In genomic region chr6:135521431-135521830, GRCh38 we compare ENCODE assay signal across 18 cellular contexts. TPM values are rescaled to one million over a fixed set of nuclear protein-coding genes. Genes with fewer than 3 reads are reported as not detected.
A peak's percentile ranks its signal among the peaks of the same experiment; 100 is the strongest.
DNase-seq lines count a peak whose midpoint lies in the region; ATAC-seq, FAIRE-seq and TF ChIP-seq lines count a peak whose summit lies in the region.
"Had no signal": no experiment of that assay in that cellular context is flagged by ENCODE, and none has a peak within 500 bp of the region (broad histone marks: within the 10 kb centered on the region; RNA-seq: fewer than 3 reads in every experiment).

No MANE protein-coding gene starts in this region.

- H3K4me3 ChIP-seq in A549 (no peak overlapping the region), astrocyte (ENCODE audit: insufficient read depth, low read depth, low read length) (no peak overlapping the region), mesenchymal stem cell (ENCODE audit: insufficient read depth in 1 of 2, low read depth in 1 of 2, low read length in 2 of 2) (no peak overlapping the region)

- H2BK12ac ChIP-seq in mesenchymal stem cell (ENCODE audit: low read length in 2 of 2) = peak overlapping the region in 1 of 2 experiments; percentile 54

- no peak overlapping the region for H2BK15ac ChIP-seq in mesenchymal stem cell (ENCODE audit: low read depth, poor library complexity, severe bottlenecking)

- H3K27ac Mint-ChIP-seq in astrocyte (ENCODE audit: unreplicated experiment) = peak overlapping the region; percentile 77
- H3K27ac Mint-ChIP-seq: B cell; CD4-positive, alpha-beta T cell had no signal

- POLR2A ChIA-PET in A549 (lab: Yijun Ruan, JAX) = no interaction called here

- no peaks in the 10 kb centered on the region for H3K27me3 Mint-ChIP-seq in astrocyte (ENCODE audit: low read depth, unreplicated experiment)
- H3K27me3 Mint-ChIP-seq: B cell; CD4-positive, alpha-beta T cell had no signal

- H3K4me2 ChIP-seq in A549 (peak overlapping the region; percentile 12; the same call in 1 of the 3 replicates), astrocyte (ENCODE audit: low read length) (no peak overlapping the region), mesenchymal stem cell (ENCODE audit: low read length, poor library complexity, severe bottlenecking) (no peak overlapping the region)

- 84% methylated on average over 1 of the region's 1 CpG for WGBS in A549 (ENCODE audit: missing lambda C conversion rate)
- whole genome bisulfite sequencing in mesenchymal stem cell = no CpG with 5 or more reads among the region's 1 CpG

- ATAC-seq in A549 = no peak
- no peak for ATAC-seq in GM18907 (IDR thresholded peaks at IDR 0.05; ENCODE audit: unreplicated experiment)
- no peak for ATAC-seq in HG02571 (IDR thresholded peaks at IDR 0.05; ENCODE audit: unreplicated experiment)
- ATAC-seq in sciatic nerve = no peak

- peaks cover 2% of the 10 kb centered on the region for H3K9me3 Mint-ChIP-seq in astrocyte (ENCODE audit: unreplicated experiment)
- H3K9me3 Mint-ChIP-seq: CD4-positive, alpha-beta T cell had no signal

- intact Hi-C loops in sciatic nerve (cut with DNase I) = no loop called here

- no peaks in the 10 kb centered on the region for H3K79me2 ChIP-seq in astrocyte (ENCODE audit: insufficient read depth, low read length)

- TF ChIP-seq CTCF in A549 (IDR thresholded peaks at IDR 0.05) (no peak), astrocyte (IDR thresholded peaks at IDR 0.05; ENCODE audit: insufficient read depth, low read depth, low read length) (no peak)

- H4K20me1 ChIP-seq in astrocyte (ENCODE audit: insufficient read depth, low read length) = no peaks in the 10 kb centered on the region

- H3K9ac ChIP-seq in astrocyte (ENCODE audit: low read length) = no peak overlapping the region
- no peak overlapping the region for H3K9ac ChIP-seq in mesenchymal stem cell (ENCODE audit: low read length)

- no peak overlapping the region for H2BK120ac ChIP-seq in mesenchymal stem cell (ENCODE audit: low read depth, low read length)

- no peaks in the 10 kb centered on the region for H3K27me3 ChIP-seq in astrocyte (ENCODE audit: insufficient read depth, low read length)
- no peaks in the 10 kb centered on the region for H3K27me3 ChIP-seq in mesenchymal stem cell (ENCODE audit: control insufficient read depth in 1 of 2, insufficient read depth in 1 of 2, low read length in 2 of 2)

- peaks cover 23% of the 10 kb centered on the region for H3K4me1 ChIP-seq in A549
- peaks cover 6% of the 10 kb centered on the region for H3K4me1 ChIP-seq in astrocyte (ENCODE audit: insufficient read depth, low read length)
- H3K4me1 ChIP-seq in mesenchymal stem cell (ENCODE audit: control insufficient read depth, insufficient read depth, low read depth, low read length) = no peaks in the 10 kb centered on the region

- H2AK5ac ChIP-seq in mesenchymal stem cell (ENCODE audit: low read length, severe bottlenecking) = no peak overlapping the region

- H3K79me1 ChIP-seq in mesenchymal stem cell (replicated peaks; ENCODE audit: low read length, poor library complexity, severe bottlenecking) = no peaks in the 10 kb centered on the region

- H3K23ac ChIP-seq in mesenchymal stem cell (ENCODE audit: low read length in 2 of 2) = no peak overlapping the region

- no peak overlapping the region for H3K14ac ChIP-seq in mesenchymal stem cell (ENCODE audit: low read length in 2 of 2)

- CTCF ChIA-PET in A549 (lab: Yijun Ruan, JAX) = interaction anchor here (2.2 kb wide), 1 partner anchor 15 kb away, joined by 7 read pairs; no protein-coding TSS in a partner anchor

- FAIRE-seq in A549 (lab: Jason Lieb, UNC) (no peak), astrocyte (lab: Jason Lieb, UNC) (no peak)
- FAIRE-seq: A204.1 had no signal

- H3K36me3 ChIP-seq in astrocyte (ENCODE audit: insufficient read depth, low read length) (no peaks in the 10 kb centered on the region), mesenchymal stem cell (ENCODE audit: control insufficient read depth in 1 of 2, insufficient read depth in 2 of 2, low read depth in 1 of 2, low read length in 2 of 2) (no peaks in the 10 kb centered on the region)

- no peak overlapping the region for H4K91ac ChIP-seq in mesenchymal stem cell (ENCODE audit: low read length)

- DNase-seq in A549 (ENCODE audit: low read depth in 1 of 2, low spot score in 1 of 2) = no peak
- peak; percentile 67 for DNase-seq in ELR (ENCODE audit: low read depth)
- DNase-seq in astrocyte (ENCODE audit: low read depth) = no peak
- peak; percentile 56 for DNase-seq in mesenchymal stem cell
- no peak for DNase-seq in activated CD4-positive, CD25-positive, alpha-beta regulatory T cell treated with anti-CD3 and anti-CD28 coated beads, Interleukin-2, amount 50 U/mL, for 72 hours
- no peak for DNase-seq in sciatic nerve (ENCODE audit: low spot score)
- DNase-seq: Calu3; CD4-positive, alpha-beta T cell; DND-41; NCI-H1092 treated with DMSO at 0.1 percent for 48 hours; NCI-H1694 treated with DMSO at 0.1 percent for 48 hours; NCI-H345; NCI-H526 treated with DMSO at 0.1 percent for 48 hours; OCI-M1 had no signal

- H3K27ac ChIP-seq in A549 = peak overlapping the region in 1 of 2 experiments; percentile 25; a peak in 1 of 6 replicates
- H3K27ac ChIP-seq in astrocyte (ENCODE audit: low read depth, low read length) = peak overlapping the region; percentile 31
- H3K27ac ChIP-seq in mesenchymal stem cell (ENCODE audit: low read length, poor library complexity, severe bottlenecking) = peak overlapping the region; percentile 26

- TF ChIP-seq RAD21 in A549 (conservative IDR thresholded peaks at IDR 0.05 in 1 of 2, IDR thresholded peaks at IDR 0.05 in 1 of 2) = no peak

- H3K4me3 Mint-ChIP-seq in astrocyte (ENCODE audit: unreplicated experiment) = no peak overlapping the region
- H3K4me3 Mint-ChIP-seq: B cell; CD4-positive, alpha-beta T cell had no signal

- no peak overlapping the region for H2BK5ac ChIP-seq in mesenchymal stem cell (ENCODE audit: low read depth, low read length, poor library complexity, severe bottlenecking)

- peaks cover 9% of the 10 kb centered on the region for H3K4me1 Mint-ChIP-seq in astrocyte (ENCODE audit: low read depth, unreplicated experiment)
- H3K4me1 Mint-ChIP-seq: B cell had no signal

- H3K18ac ChIP-seq in mesenchymal stem cell (ENCODE audit: low read depth in 1 of 2, low read length in 2 of 2) = no peak overlapping the region

- TF ChIP-seq EP300 in A549 (IDR thresholded peaks at IDR 0.05) = no peak

- H4K8ac ChIP-seq in mesenchymal stem cell (ENCODE audit: low read length) = no peak overlapping the region

- no peak for TF ChIP-seq POLR2A in A549 (IDR thresholded peaks at IDR 0.05; ENCODE audit: low read length)

- H2AFZ ChIP-seq in astrocyte (ENCODE audit: low read depth, low read length) (no peak overlapping the region), mesenchymal stem cell (ENCODE audit: low read depth, low read length) (no peak overlapping the region)

- H3K36me3 Mint-ChIP-seq in astrocyte (ENCODE audit: low read depth, unreplicated experiment) = peaks cover 2% of the 10 kb centered on the region

- no peak overlapping the region for H3K4ac ChIP-seq in mesenchymal stem cell (ENCODE audit: low read depth in 1 of 2, low read length in 2 of 2)

- H3K9me3 ChIP-seq in A549 (no peaks in the 10 kb centered on the region; the same call in 2 of the 3 replicates), astrocyte (ENCODE audit: insufficient read depth, low read depth, low read length) (no peaks in the 10 kb centered on the region), mesenchymal stem cell (ENCODE audit: control insufficient read depth, low read length) (peaks cover 14% of the 10 kb centered on the region)

TF ChIP-seq in A549, 52 proteins besides CTCF, POLR2A, EP300 and RAD21 (continues in another document):
- TF ChIP-seq SMC3 (IDR thresholded peaks at IDR 0.05) = no peak
- TF ChIP-seq HDAC2 (IDR thresholded peaks at IDR 0.05) = no peak
- no peak for TF ChIP-seq FOSL2 (IDR thresholded peaks at IDR 0.05)
- TF ChIP-seq FOSL2 (CRISPR knock-in tag; IDR thresholded peaks at IDR 0.05) = no peak
- no peak for TF ChIP-seq MAFK (IDR thresholded peaks at IDR 0.05; ENCODE audit: partially characterized antibody)
- no peak for TF ChIP-seq ZSCAN20 (CRISPR knock-in tag; IDR thresholded peaks at IDR 0.05)
- no peak for TF ChIP-seq SREBF2 (IDR thresholded peaks at IDR 0.05)
- no peak for TF ChIP-seq ZNF302 (CRISPR knock-in tag; IDR thresholded peaks at IDR 0.05)
- TF ChIP-seq BCL3 (IDR thresholded peaks at IDR 0.05) = no peak
- TF ChIP-seq HEYL (CRISPR knock-in tag; IDR thresholded peaks at IDR 0.05) = no peak
- TF ChIP-seq HOXB5 (CRISPR knock-in tag; IDR thresholded peaks at IDR 0.05) = no peak
- no peak for TF ChIP-seq FOXS1 (CRISPR knock-in tag; IDR thresholded peaks at IDR 0.05)
- no peak for TF ChIP-seq CHD2 (IDR thresholded peaks at IDR 0.05; ENCODE audit: low read length, partially characterized antibody)
- TF ChIP-seq RFX5 (IDR thresholded peaks at IDR 0.05) = no peak
- TF ChIP-seq USF2 (IDR thresholded peaks at IDR 0.05) = no peak

RNA-seq across cellular contexts. Expression of gene AHI1, which starts 23.9 kb away (rescaled TPM):
- polyA plus RNA-seq in A549 (2011; rRNA removed) = 38.3 and 50.8 TPM in 2 replicates
- polyA plus RNA-seq in A549 (2012; cell fraction: cytosol; rRNA removed) = 5.7 and 6.3 TPM in 2 replicates
- polyA plus RNA-seq in A549 (2012; cell fraction: nucleus; rRNA removed) = 8.3 and 11.2 TPM in 2 replicates
- polyA plus RNA-seq in A549 (2017; fragmentation: RNase III; extraction: RNeasy Plus Mini Kit Qiagen cat#74134 plus additional on column Dnase treatment) = 22.3 to 24.8 TPM (median 24.7 TPM) in 3 replicates
- 16.6 and 18.0 TPM in 2 replicates for polyA minus RNA-seq in A549 (2011; rRNA and poly(A)+ RNA removed)
- 14.2 and 16.6 TPM in 2 replicates for total RNA-seq in astrocyte
- polyA plus RNA-seq in mesenchymal stem cell (2013, experiment 1 of 2) = 14.2 TPM
- 13.9 TPM for polyA plus RNA-seq in mesenchymal stem cell (2013, experiment 2 of 2)
- 61.1 TPM for total RNA-seq in sciatic nerve

Comparison
In these comparisons a context has a peak if more than half of its experiments do, and no peak if none do; other contexts are left out.
1. DNase-seq: peak in ELR (single experiment) and mesenchymal stem cell (single experiment); none in A549 (0 of 2), astrocyte (single experiment), activated CD4-positive, CD25-positive, alpha-beta regulatory T cell treated with anti-CD3 and anti-CD28 coated beads, Interleukin-2, amount 50 U/mL, for 72 hours (single experiment) and sciatic nerve (single experiment).